24 cellular contexts compared by ENCODE assay signal in genomic region chr18:66329716-66330115, GRCh38.
"Had no signal": no experiment of that assay in that cellular context is flagged by ENCODE, and none has a peak within 500 bp of the region (broad histone marks: within the 10 kb centered on the region; RNA-seq: fewer than 3 reads in every experiment).

No MANE protein-coding gene starts in this region.

- H3K4me3 ChIP-seq: colonic mucosa, gastroesophageal sphincter, heart left ventricle, hepatocyte, lung, right atrium auricular region, stomach, thyroid gland had no signal

- DNase-seq: colonic mucosa; effector CD8-positive, alpha-beta T cell; endodermal cell; foreskin fibroblast; heart left ventricle; kidney; naive B cell; stimulated activated CD4-positive, alpha-beta T cell treated with anti-CD3 and anti-CD28 coated beads, Interleukin-2, amount 100 ng/mL, for 24 hours; stimulated activated CD4-positive, alpha-beta T cell treated with anti-CD3 and anti-CD28 coated beads, Interleukin-4, amount 100 ng/mL, for 24 hours; stimulated activated naive CD4-positive, alpha-beta T cell treated with Interleukin-2 at 50 U/mL for 16 hours; stomach; thyroid gland; trophoblast cell had no signal

- H3K4me1 ChIP-seq: colonic mucosa, gastroesophageal sphincter, heart left ventricle, parathyroid adenoma, right atrium auricular region, stomach, thyroid gland had no signal

- H3K36me3 ChIP-seq: colonic mucosa, gastroesophageal sphincter, heart left ventricle, right atrium auricular region, stomach, thyroid gland had no signal

- H3K9me3 ChIP-seq: colonic mucosa, gastroesophageal sphincter, right atrium auricular region, stomach, thyroid gland had no signal

- ATAC-seq: esophagus mucosa; gastroesophageal sphincter; heart left ventricle; left lobe of liver; natural killer cell treated with Interleukin-12 subunit alpha and Interleukin-12 subunit beta and Interleukin-15 and Interleukin-18, amount 100 ng/mL, for 72 hours; sciatic nerve; stimulated activated effector memory CD8-positive, alpha-beta T cell treated with anti-CD3 and anti-CD28 coated beads, Interleukin-12 subunit alpha, Interleukin-12 subunit beta, amount 100 ng/mL, for 72 hours had no signal

- H3K27me3 ChIP-seq: colonic mucosa, gastroesophageal sphincter, heart left ventricle, hepatocyte, right atrium auricular region, stomach, thyroid gland had no signal

- H3K27ac ChIP-seq: colonic mucosa, epithelial cell of prostate, gastroesophageal sphincter, heart left ventricle, hepatocyte, parathyroid adenoma, right atrium auricular region, stomach, thyroid gland had no signal
